ENCODE assay signal across 22 cellular contexts in the genomic region with DNA sequence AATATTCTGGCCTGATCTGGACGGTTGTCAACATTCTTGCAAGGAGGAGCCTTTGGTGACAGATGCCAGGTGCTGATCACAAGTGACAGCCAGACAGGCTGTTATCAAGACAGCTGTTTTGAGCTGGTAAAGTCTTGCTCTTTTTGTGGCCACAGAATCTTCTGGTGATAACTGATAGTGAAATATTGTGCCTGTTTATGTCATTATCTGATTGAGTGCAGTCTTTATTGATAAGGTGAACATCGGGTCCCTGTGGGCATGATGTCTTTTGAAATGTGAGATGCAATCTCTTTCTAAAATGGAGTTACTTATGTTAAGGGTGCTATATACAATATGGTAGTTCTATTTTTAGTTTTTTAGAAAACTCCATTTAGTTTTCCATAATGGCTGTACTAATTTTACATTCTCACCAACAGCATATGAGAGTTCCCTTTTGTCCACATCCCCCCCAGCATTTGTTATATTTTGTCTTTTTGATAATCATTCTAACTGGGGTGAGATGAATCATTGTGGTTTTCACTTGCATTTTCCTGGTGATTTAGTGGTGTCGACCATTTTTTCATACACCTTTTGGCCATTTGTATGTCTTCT. TPM values are rescaled to one million over a fixed set of nuclear protein-coding genes. Genes with fewer than 3 reads are reported as not detected.
A peak's percentile ranks its signal among the peaks of the same experiment; 100 is the strongest.
DNase-seq lines count a peak whose midpoint lies in the region; ATAC-seq, FAIRE-seq and TF ChIP-seq lines count a peak whose summit lies in the region.
"Had no signal": no experiment of that assay in that cellular context is flagged by ENCODE, and none has a peak within 500 bp of the region (broad histone marks: within the 10 kb centered on the region; RNA-seq: fewer than 3 reads in every experiment).

No MANE protein-coding gene starts in this region.

- peak; percentile 63 to 75 for ATAC-seq in activated naive CD4-positive, alpha-beta T cell treated with anti-CD3 and anti-CD28 coated beads, Interleukin-2, amount 50 U/mL, for 72 hours
- ATAC-seq: HCT116; stimulated activated memory B cell treated with anti-CD40 and anti-IgM and Interleukin-4, amounts not matched to agents 10 μg/mL and 1 μg/mL and 100 μg/mL, for 72 hours; upper lobe of right lung had no signal

- no peaks in the 10 kb centered on the region for H3K9me3 ChIP-seq in small intestine (ENCODE audit: control insufficient read depth, low read depth)
- H3K9me3 ChIP-seq: breast epithelium, upper lobe of right lung had no signal

- H3K4me3 ChIP-seq in small intestine (ENCODE audit: low read depth in 1 of 2, low read length in 2 of 2) = no peak overlapping the region
- H3K4me3 ChIP-seq: breast epithelium, SK-N-MC, skin epidermis, upper lobe of right lung had no signal

- peaks cover 41 to 60% of the 10 kb centered on the region in 2 donors for H3K36me3 Mint-ChIP-seq in activated naive CD4-positive, alpha-beta T cell treated with anti-CD3 and anti-CD28 coated beads, Interleukin-2, amount 50 U/mL, for 72 hours
- peaks cover 63% of the 10 kb centered on the region for H3K36me3 Mint-ChIP-seq in dendritic cell treated with granulocyte-macrophage colony-stimulating factor and Interleukin-4, amounts not matched to agents 40 ng/mL and 50 ng/mL, for 4 days (ENCODE audit: low read depth)
- peaks cover 74% of the 10 kb centered on the region for H3K36me3 Mint-ChIP-seq in nephron progenitor cell (ENCODE audit: low read depth)

- peaks cover 0 to 5% of the 10 kb centered on the region in 2 donors for H3K9me3 Mint-ChIP-seq in activated naive CD4-positive, alpha-beta T cell treated with anti-CD3 and anti-CD28 coated beads, Interleukin-2, amount 50 U/mL, for 72 hours
- peaks cover 8% of the 10 kb centered on the region for H3K9me3 Mint-ChIP-seq in dendritic cell treated with granulocyte-macrophage colony-stimulating factor and Interleukin-4, amounts not matched to agents 40 ng/mL and 50 ng/mL, for 4 days
- peaks cover 53% of the 10 kb centered on the region for H3K9me3 Mint-ChIP-seq in nephron progenitor cell

- no peak for DNase-seq in activated naive CD4-positive, alpha-beta T cell treated with anti-CD3 and anti-CD28 coated beads, Interleukin-2, amount 50 U/mL, for 72 hours (ENCODE audit: low spot score in 2 of 2)
- no peak for DNase-seq in activated naive CD4-positive, alpha-beta T cell (lab: John Stamatoyannopoulos, UW)
- DNase-seq in RCC 7860 (ENCODE audit: low spot score) (no peak), small intestine (no peak), T-helper 9 cell (no peak), nephron progenitor cell (no peak)
- DNase-seq in activated CD4-positive, alpha-beta T cell treated with anti-CD3 and anti-CD28 coated beads for 4 hours = no peak
- DNase-seq: activated naive CD4-positive, alpha-beta T cell treated with anti-CD3 and anti-CD28 coated beads, Interleukin-2, amount 10 ng/mL, durations not matched to agents 7 days and 5 days; CD4-positive, alpha-beta memory T cell; hippocampal formation; IMR-90; left cardiac atrium; NCI-H146; NCI-H446; upper lobe of right lung had no signal

- peaks cover 24% of the 10 kb centered on the region for H3K4me1 Mint-ChIP-seq in dendritic cell treated with granulocyte-macrophage colony-stimulating factor and Interleukin-4, amounts not matched to agents 40 ng/mL and 50 ng/mL, for 4 days (ENCODE audit: low read depth)
- no peaks in the 10 kb centered on the region for H3K4me1 Mint-ChIP-seq in nephron progenitor cell

- TF ChIP-seq CTCF in nephron progenitor cell (IDR thresholded peaks at IDR 0.05) = no peak

- FAIRE-seq in RCC 7860 (lab: Jason Lieb, UNC) (peak; percentile 48), small intestine (lab: Jason Lieb, UNC) (no peak)

- H3K27ac Mint-ChIP-seq in activated naive CD4-positive, alpha-beta T cell treated with anti-CD3 and anti-CD28 coated beads, Interleukin-2, amount 50 U/mL, for 72 hours = peak overlapping the region in 1 of 2 donors; percentile 1
- H3K27ac Mint-ChIP-seq in dendritic cell treated with granulocyte-macrophage colony-stimulating factor and Interleukin-4, amounts not matched to agents 40 ng/mL and 50 ng/mL, for 4 days = peak overlapping the region; percentile 19
- H3K27ac Mint-ChIP-seq in nephron progenitor cell = no peak overlapping the region
- H3K27ac Mint-ChIP-seq: activated naive CD4-positive, alpha-beta T cell treated with anti-CD3 and anti-CD28 coated beads, Interleukin-2, amount 10 ng/mL, durations not matched to agents 7 days and 5 days; stimulated activated memory B cell treated with anti-CD40 and anti-IgM and Interleukin-4, amounts not matched to agents 10 μg/mL and 1 μg/mL and 100 μg/mL, for 72 hours had no signal

- no peak overlapping the region for H3K27ac ChIP-seq in small intestine (ENCODE audit: low read depth in 1 of 2, low read length in 1 of 2)
- H3K27ac ChIP-seq: breast epithelium, parathyroid adenoma, SK-N-MC, skin epidermis, upper lobe of right lung had no signal

- no peaks in the 10 kb centered on the region for H3K27me3 Mint-ChIP-seq in dendritic cell treated with granulocyte-macrophage colony-stimulating factor and Interleukin-4, amounts not matched to agents 40 ng/mL and 50 ng/mL, for 4 days
- no peaks in the 10 kb centered on the region for H3K27me3 Mint-ChIP-seq in nephron progenitor cell (ENCODE audit: low read depth, poor library complexity)
- H3K27me3 Mint-ChIP-seq: activated naive CD4-positive, alpha-beta T cell treated with anti-CD3 and anti-CD28 coated beads, Interleukin-2, amount 10 ng/mL, durations not matched to agents 7 days and 5 days; CD4-positive, alpha-beta memory T cell; stimulated activated memory B cell treated with anti-CD40 and anti-IgM and Interleukin-4, amounts not matched to agents 10 μg/mL and 1 μg/mL and 100 μg/mL, for 72 hours had no signal

- H3K27me3 ChIP-seq in small intestine (ENCODE audit: control insufficient read depth in 2 of 2, insufficient read depth in 2 of 2, low read length in 2 of 2) = no peaks in the 10 kb centered on the region
- H3K27me3 ChIP-seq: breast epithelium, upper lobe of right lung had no signal

- peaks cover 2% of the 10 kb centered on the region in 2 donors for H3K36me3 ChIP-seq in small intestine (ENCODE audit: control insufficient read depth in 2 of 2, insufficient read depth in 2 of 2, low read length in 2 of 2)
- H3K36me3 ChIP-seq: breast epithelium had no signal

- H3K4me1 ChIP-seq in small intestine (ENCODE audit: control insufficient read depth in 2 of 2, insufficient read depth in 1 of 2, low read depth in 1 of 2, low read length in 1 of 2) = no peaks in the 10 kb centered on the region
- H3K4me1 ChIP-seq: breast epithelium, parathyroid adenoma, upper lobe of right lung had no signal

- no peak overlapping the region for H3K4me3 Mint-ChIP-seq in dendritic cell treated with granulocyte-macrophage colony-stimulating factor and Interleukin-4, amounts not matched to agents 40 ng/mL and 50 ng/mL, for 4 days
- no peak overlapping the region for H3K4me3 Mint-ChIP-seq in nephron progenitor cell
- H3K4me3 Mint-ChIP-seq: activated naive CD4-positive, alpha-beta T cell treated with anti-CD3 and anti-CD28 coated beads, Interleukin-2, amount 10 ng/mL, durations not matched to agents 7 days and 5 days; stimulated activated memory B cell treated with anti-CD40 and anti-IgM and Interleukin-4, amounts not matched to agents 10 μg/mL and 1 μg/mL and 100 μg/mL, for 72 hours had no signal

- WGBS in small intestine, 3 donors = 56 to 59% (median 58%) methylated on average over 3 of the region's 3 CpGs

- intact Hi-C loops in dendritic cell treated with granulocyte-macrophage colony-stimulating factor and Interleukin-4, amounts not matched to agents 40 ng/mL and 50 ng/mL, for 4 days (cut with micrococcal nuclease) = no loop called here

RNA-seq across cellular contexts. Expression of a gene that starts 10.7 kb away (rescaled TPM):
- 10 to 100 TPM; 22.0 to 23.4 TPM for total RNA-seq in activated naive CD4-positive, alpha-beta T cell treated with anti-CD3 and anti-CD28 coated beads, Interleukin-2, amount 50 U/mL, for 72 hours
- polyA plus RNA-seq in small intestine = 10 to 100 TPM; 10.3 to 13.9 (median 13.8) TPM

RNA-seq across cellular contexts. Expression of a gene that starts 10.8 kb away (rescaled TPM):
- total RNA-seq in activated naive CD4-positive, alpha-beta T cell treated with anti-CD3 and anti-CD28 coated beads, Interleukin-2, amount 50 U/mL, for 72 hours = 10 to 100 TPM; 31.8 to 68.0 TPM
- polyA plus RNA-seq in small intestine = 10 to 100 TPM; 45.6 to 72.7 (median 60.4) TPM
